Comparison of ENCODE assay signal across 1 cellular context in the genomic region with DNA sequence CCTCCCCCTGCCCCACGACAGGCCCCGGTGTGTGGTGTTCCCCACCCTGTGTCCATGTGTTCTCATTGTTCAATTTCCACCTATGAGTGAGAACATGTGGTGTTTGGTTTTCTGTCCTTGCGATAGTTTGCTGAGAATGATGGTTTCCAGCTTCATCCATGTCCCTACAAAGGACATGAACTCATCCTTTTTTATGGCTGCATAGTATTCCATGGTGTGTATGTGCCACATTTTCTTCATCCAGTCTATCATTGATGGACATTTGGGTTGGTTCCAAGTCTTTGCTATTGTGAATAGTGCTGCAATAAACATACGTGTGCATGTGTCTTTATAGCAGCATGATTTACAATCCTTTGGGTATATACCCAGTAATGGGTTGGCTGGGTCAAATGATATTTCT.
TF ChIP-seq lines count a peak whose summit lies in the region.
"Not testable (repeated sequence)": the region's sequence is repeated elsewhere in the genome, so short reads cannot be mapped to it uniquely, and the experiment has no call there.

No MANE protein-coding gene starts in this region.

- not testable (repeated sequence) for H3K4me1 ChIP-seq in HEK293 (ENCODE audit: control insufficient read depth, insufficient read depth, low read length)

- TF ChIP-seq CTCF in HEK293 (tag by site-specific recombination; IDR thresholded peaks at IDR 0.05): not testable (repeated sequence)

- not testable (repeated sequence) for H3K27ac ChIP-seq in HEK293 (ENCODE audit: extremely low read depth, low read depth, low read length)

- not testable (repeated sequence) for H3K4me3 ChIP-seq in HEK293 (ENCODE audit: low read depth, low read length)

- not testable (repeated sequence) for H3K9me3 ChIP-seq in HEK293 (ENCODE audit: control insufficient read depth, insufficient read depth, low read depth, low read length)

- H3K36me3 ChIP-seq in HEK293 (ENCODE audit: control insufficient read depth in 2 of 2, insufficient read depth in 1 of 2, low read length in 2 of 2): peaks cover 16 to 64% of the 10 kb centered on the region in 2 experiments

- CTCF ChIA-PET in HEK293 (lab: Yijun Ruan, JAX): not testable (repeated sequence)

- POLR2A ChIA-PET in HEK293 (lab: Yijun Ruan, JAX): not testable (repeated sequence)

TF ChIP-seq in HEK293, 187 proteins besides CTCF, POLR2A, EP300 and RAD21:
- TF ChIP-seq ZNF146 (tag by site-specific recombination; IDR thresholded peaks at IDR 0.05): peak; percentile 96
